In the genomic region with DNA sequence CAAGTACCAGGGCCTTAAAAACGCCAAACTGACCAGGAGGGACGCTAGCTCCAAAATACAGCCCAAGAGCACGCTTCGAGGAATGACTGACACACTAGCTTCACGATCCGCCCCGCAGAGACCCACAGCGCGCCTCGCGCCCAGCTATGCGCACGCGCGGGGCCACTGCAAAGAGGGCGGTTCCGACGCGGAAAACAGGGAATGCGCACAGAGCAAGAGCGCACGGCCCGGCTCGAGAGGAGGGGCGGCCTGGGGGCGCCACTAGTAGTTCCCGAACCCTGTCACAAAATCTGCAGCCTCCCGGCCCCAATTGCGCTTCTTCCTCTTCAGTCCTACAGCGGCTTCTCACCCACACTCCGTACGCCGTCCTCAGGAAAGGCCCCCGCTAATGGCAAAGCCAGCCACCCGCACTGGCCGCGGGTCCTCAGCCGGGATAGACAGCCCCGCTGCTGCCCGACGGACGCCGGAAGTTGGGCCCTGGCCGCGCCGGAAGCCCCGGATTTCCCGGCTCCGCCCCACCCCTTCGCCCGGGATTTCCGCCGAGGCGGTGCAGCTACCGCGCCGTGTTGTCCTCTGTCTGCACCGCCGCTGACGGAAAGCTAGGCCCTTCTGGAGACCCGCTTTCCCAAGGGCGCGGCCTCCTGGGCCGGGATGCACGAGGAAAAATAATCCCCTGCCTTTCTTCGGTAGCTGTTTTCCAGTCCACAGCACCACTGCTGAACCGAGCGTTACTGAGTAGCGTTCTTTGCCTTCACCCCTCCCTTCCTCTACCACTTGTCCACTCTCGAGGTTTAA, we compare ENCODE assay signal across 1 cellular context.
TF ChIP-seq lines count a peak whose summit lies in the region.

A gene with protein sequence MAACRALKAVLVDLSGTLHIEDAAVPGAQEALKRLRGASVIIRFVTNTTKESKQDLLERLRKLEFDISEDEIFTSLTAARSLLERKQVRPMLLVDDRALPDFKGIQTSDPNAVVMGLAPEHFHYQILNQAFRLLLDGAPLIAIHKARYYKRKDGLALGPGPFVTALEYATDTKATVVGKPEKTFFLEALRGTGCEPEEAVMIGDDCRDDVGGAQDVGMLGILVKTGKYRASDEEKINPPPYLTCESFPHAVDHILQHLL (minus strand): TSS at position 472 of the 795 bp plus-strand sequence. CDS start 14,061 bp downstream, outside the sequence.

TF ChIP-seq in SK-N-SH treated with all-trans-retinoic acid at 6 μM for 48 hours, 23 proteins besides CTCF, POLR2A, EP300 and RAD21 (continued from another document):
- TF ChIP-seq CREB5 (CRISPR knock-in tag; IDR thresholded peaks at IDR 0.05; ENCODE audit: low read depth) (no peak), ISL1 (CRISPR knock-in tag; IDR thresholded peaks at IDR 0.05) (no peak), TCF4 (CRISPR knock-in tag; IDR thresholded peaks at IDR 0.05; ENCODE audit: borderline replicate concordance) (no peak), ZNF70 (CRISPR knock-in tag; IDR thresholded peaks at IDR 0.05) (0 out of 2 replicates have a peak, but pooled peaks have one; percentile 24), ESRRG (CRISPR knock-in tag; IDR thresholded peaks at IDR 0.05) (no peak), PATZ1 (CRISPR knock-in tag; IDR thresholded peaks at IDR 0.05; ENCODE audit: borderline replicate concordance) (peak; percentile 28; the same call in 1 of the 2 replicates), ARNTL (CRISPR knock-in tag; IDR thresholded peaks at IDR 0.05; ENCODE audit: borderline replicate concordance, low read depth) (no peak)
TF ChIP-seq in SK-N-SH treated with all-trans-retinoic acid at 6 μM for 48 hours: peak in this region for 4.
